Comparison of ENCODE assay signal across 15 cellular contexts in genomic region chr2:99911711-99912110, GRCh38.
"Had no signal": no experiment of that assay in that cellular context is flagged by ENCODE, and none has a peak within 500 bp of the region (broad histone marks: within the 10 kb centered on the region; RNA-seq: fewer than 3 reads in every experiment).

No MANE protein-coding gene starts in this region.

- DNase-seq: activated CD4-positive, alpha-beta T cell treated with anti-CD3 and anti-CD28 coated beads, Interleukin-2, amount 50 U/mL, for 48 hours; activated gamma-delta T cell; adrenal gland; caudate nucleus; dorsolateral prefrontal cortex; erythroblast; gastrocnemius medialis; head of caudate nucleus; left ventricle myocardium inferior; stimulated activated CD4-positive, alpha-beta T cell treated with anti-CD3 and anti-CD28 coated beads, Interleukin-12 subunit alpha, Interleukin-12 subunit beta, amount 100 ng/mL, for 4 hours; stimulated activated CD4-positive, alpha-beta T cell treated with anti-CD3 and anti-CD28 coated beads, Interleukin-1b, Interleukin-23, amount 100 ng/mL, for 48 hours; stimulated activated CD8-positive, alpha-beta memory T cell treated with anti-CD3 and anti-CD28 coated beads, Interleukin-4, amount 100 ng/mL, for 48 hours; stimulated activated naive CD4-positive, alpha-beta T cell; T-helper 2 cell had no signal

- H3K9me3 ChIP-seq: adrenal gland, gastrocnemius medialis, left ventricle myocardium inferior had no signal

- H3K4me1 Mint-ChIP-seq: activated naive CD4-positive, alpha-beta T cell treated with anti-CD3 and anti-CD28 coated beads, Interleukin-2, amount 50 U/mL, for 24 hours had no signal

- H3K4me1 ChIP-seq: adrenal gland, gastrocnemius medialis, left ventricle myocardium inferior had no signal

- H3K4me3 Mint-ChIP-seq: activated naive CD4-positive, alpha-beta T cell treated with anti-CD3 and anti-CD28 coated beads, Interleukin-2, amount 50 U/mL, for 24 hours had no signal

- H3K27ac ChIP-seq: adrenal gland, dorsolateral prefrontal cortex, gastrocnemius medialis, left ventricle myocardium inferior had no signal

- H3K27me3 ChIP-seq: adrenal gland, dorsolateral prefrontal cortex, gastrocnemius medialis had no signal

- H3K36me3 ChIP-seq: adrenal gland, gastrocnemius medialis, left ventricle myocardium inferior had no signal

- H3K27me3 Mint-ChIP-seq: activated naive CD4-positive, alpha-beta T cell treated with anti-CD3 and anti-CD28 coated beads, Interleukin-2, amount 50 U/mL, for 24 hours had no signal

- H3K9me3 Mint-ChIP-seq: activated naive CD4-positive, alpha-beta T cell treated with anti-CD3 and anti-CD28 coated beads, Interleukin-2, amount 50 U/mL, for 24 hours had no signal

- H3K27ac Mint-ChIP-seq: activated naive CD4-positive, alpha-beta T cell treated with anti-CD3 and anti-CD28 coated beads, Interleukin-2, amount 50 U/mL, for 24 hours had no signal

- ATAC-seq: gastrocnemius medialis had no signal

- H3K4me3 ChIP-seq: adrenal gland, dorsolateral prefrontal cortex, gastrocnemius medialis, left ventricle myocardium inferior had no signal
